In the genomic region with DNA sequence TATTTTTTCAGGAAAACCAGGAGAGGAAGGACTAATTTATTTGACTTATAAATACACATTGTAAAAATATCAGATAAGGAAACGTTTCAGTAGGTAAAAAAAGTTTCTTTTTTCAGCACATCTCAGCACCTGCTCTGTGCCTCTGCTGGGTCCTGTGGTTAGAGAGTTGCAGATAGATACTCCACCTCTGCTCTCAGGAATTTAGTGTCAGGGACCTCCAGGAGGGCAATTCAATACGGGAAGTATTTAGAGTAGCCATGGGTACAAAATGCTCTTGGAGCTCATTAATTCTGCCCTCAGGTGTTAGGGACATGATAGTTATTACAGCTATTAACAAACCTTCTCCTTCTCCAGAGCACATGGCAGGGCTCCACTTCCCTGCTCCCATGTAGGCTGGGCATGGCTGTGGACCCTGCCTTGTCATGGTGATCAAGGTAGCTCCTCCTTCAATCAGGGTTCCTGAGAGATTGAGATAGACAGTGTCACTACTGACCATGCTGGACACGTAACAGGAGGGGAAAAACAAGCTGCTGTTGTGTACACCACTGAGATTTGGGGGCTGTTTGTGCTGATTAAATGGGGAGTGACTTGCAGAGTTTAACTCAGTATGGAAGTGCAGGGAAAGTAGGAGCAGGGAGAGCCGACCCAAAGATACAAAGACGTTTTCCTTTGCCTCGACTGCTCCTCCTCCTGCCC, we compare ENCODE assay signal across 1 cellular context.
TF ChIP-seq lines count a peak whose summit lies in the region.

No MANE protein-coding gene starts in this region.

TF ChIP-seq in H1, 55 proteins besides CTCF, POLR2A, EP300 and RAD21:
- TF ChIP-seq JUND (IDR thresholded peaks at IDR 0.05; ENCODE audit: low read length) (no peak), BCL11A (IDR thresholded peaks at IDR 0.05; ENCODE audit: low read depth in 2 of 2, low read length in 2 of 2) (no peak), NRF1 (IDR thresholded peaks at IDR 0.05; ENCODE audit: low read depth, low read length) (no peak), SP4 (IDR thresholded peaks at IDR 0.05; ENCODE audit: low read length) (no peak), RNF2 (IDR thresholded peaks at IDR 0.05; ENCODE audit: borderline replicate concordance, low read depth, low read length, missing control alignments, poor library complexity, severe bottlenecking) (no peak), HDAC6 (IDR thresholded peaks at IDR 0.05; ENCODE audit: low read depth, low read length) (no peak), TCF12 (IDR thresholded peaks at IDR 0.05; ENCODE audit: low read depth, low read length) (no peak), GABPA (IDR thresholded peaks at IDR 0.05; ENCODE audit: borderline replicate concordance, insufficient read depth, low read length) (no peak), KDM1A (IDR thresholded peaks at IDR 0.05; ENCODE audit: borderline replicate concordance, low read length) (no peak), SRF (IDR thresholded peaks at IDR 0.05; ENCODE audit: low read depth, low read length) (no peak), CEBPB (IDR thresholded peaks at IDR 0.05; ENCODE audit: low read depth, low read length) (no peak), CTBP2 (IDR thresholded peaks at IDR 0.05; ENCODE audit: borderline replicate concordance, insufficient read depth, insufficient read length, low read length) (no peak), TAF1 (IDR thresholded peaks at IDR 0.05; ENCODE audit: low read depth, low read length) (no peak), CHD1 (IDR thresholded peaks at IDR 0.05; ENCODE audit: low read depth, low read length) (no peak)
- TF ChIP-seq, protein P1, sequence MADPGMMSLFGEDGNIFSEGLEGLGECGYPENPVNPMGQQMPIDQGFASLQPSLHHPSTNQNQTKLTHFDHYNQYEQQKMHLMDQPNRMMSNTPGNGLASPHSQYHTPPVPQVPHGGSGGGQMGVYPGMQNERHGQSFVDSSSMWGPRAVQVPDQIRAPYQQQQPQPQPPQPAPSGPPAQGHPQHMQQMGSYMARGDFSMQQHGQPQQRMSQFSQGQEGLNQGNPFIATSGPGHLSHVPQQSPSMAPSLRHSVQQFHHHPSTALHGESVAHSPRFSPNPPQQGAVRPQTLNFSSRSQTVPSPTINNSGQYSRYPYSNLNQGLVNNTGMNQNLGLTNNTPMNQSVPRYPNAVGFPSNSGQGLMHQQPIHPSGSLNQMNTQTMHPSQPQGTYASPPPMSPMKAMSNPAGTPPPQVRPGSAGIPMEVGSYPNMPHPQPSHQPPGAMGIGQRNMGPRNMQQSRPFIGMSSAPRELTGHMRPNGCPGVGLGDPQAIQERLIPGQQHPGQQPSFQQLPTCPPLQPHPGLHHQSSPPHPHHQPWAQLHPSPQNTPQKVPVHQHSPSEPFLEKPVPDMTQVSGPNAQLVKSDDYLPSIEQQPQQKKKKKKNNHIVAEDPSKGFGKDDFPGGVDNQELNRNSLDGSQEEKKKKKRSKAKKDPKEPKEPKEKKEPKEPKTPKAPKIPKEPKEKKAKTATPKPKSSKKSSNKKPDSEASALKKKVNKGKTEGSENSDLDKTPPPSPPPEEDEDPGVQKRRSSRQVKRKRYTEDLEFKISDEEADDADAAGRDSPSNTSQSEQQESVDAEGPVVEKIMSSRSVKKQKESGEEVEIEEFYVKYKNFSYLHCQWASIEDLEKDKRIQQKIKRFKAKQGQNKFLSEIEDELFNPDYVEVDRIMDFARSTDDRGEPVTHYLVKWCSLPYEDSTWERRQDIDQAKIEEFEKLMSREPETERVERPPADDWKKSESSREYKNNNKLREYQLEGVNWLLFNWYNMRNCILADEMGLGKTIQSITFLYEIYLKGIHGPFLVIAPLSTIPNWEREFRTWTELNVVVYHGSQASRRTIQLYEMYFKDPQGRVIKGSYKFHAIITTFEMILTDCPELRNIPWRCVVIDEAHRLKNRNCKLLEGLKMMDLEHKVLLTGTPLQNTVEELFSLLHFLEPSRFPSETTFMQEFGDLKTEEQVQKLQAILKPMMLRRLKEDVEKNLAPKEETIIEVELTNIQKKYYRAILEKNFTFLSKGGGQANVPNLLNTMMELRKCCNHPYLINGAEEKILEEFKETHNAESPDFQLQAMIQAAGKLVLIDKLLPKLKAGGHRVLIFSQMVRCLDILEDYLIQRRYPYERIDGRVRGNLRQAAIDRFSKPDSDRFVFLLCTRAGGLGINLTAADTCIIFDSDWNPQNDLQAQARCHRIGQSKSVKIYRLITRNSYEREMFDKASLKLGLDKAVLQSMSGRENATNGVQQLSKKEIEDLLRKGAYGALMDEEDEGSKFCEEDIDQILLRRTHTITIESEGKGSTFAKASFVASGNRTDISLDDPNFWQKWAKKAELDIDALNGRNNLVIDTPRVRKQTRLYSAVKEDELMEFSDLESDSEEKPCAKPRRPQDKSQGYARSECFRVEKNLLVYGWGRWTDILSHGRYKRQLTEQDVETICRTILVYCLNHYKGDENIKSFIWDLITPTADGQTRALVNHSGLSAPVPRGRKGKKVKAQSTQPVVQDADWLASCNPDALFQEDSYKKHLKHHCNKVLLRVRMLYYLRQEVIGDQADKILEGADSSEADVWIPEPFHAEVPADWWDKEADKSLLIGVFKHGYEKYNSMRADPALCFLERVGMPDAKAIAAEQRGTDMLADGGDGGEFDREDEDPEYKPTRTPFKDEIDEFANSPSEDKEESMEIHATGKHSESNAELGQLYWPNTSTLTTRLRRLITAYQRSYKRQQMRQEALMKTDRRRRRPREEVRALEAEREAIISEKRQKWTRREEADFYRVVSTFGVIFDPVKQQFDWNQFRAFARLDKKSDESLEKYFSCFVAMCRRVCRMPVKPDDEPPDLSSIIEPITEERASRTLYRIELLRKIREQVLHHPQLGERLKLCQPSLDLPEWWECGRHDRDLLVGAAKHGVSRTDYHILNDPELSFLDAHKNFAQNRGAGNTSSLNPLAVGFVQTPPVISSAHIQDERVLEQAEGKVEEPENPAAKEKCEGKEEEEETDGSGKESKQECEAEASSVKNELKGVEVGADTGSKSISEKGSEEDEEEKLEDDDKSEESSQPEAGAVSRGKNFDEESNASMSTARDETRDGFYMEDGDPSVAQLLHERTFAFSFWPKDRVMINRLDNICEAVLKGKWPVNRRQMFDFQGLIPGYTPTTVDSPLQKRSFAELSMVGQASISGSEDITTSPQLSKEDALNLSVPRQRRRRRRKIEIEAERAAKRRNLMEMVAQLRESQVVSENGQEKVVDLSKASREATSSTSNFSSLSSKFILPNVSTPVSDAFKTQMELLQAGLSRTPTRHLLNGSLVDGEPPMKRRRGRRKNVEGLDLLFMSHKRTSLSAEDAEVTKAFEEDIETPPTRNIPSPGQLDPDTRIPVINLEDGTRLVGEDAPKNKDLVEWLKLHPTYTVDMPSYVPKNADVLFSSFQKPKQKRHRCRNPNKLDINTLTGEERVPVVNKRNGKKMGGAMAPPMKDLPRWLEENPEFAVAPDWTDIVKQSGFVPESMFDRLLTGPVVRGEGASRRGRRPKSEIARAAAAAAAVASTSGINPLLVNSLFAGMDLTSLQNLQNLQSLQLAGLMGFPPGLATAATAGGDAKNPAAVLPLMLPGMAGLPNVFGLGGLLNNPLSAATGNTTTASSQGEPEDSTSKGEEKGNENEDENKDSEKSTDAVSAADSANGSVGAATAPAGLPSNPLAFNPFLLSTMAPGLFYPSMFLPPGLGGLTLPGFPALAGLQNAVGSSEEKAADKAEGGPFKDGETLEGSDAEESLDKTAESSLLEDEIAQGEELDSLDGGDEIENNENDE (IDR thresholded peaks at IDR 0.05; ENCODE audit: insufficient replicate concordance, low read length) = no peak
